ENCODE assay signal across 8 cellular contexts in the genomic region with DNA sequence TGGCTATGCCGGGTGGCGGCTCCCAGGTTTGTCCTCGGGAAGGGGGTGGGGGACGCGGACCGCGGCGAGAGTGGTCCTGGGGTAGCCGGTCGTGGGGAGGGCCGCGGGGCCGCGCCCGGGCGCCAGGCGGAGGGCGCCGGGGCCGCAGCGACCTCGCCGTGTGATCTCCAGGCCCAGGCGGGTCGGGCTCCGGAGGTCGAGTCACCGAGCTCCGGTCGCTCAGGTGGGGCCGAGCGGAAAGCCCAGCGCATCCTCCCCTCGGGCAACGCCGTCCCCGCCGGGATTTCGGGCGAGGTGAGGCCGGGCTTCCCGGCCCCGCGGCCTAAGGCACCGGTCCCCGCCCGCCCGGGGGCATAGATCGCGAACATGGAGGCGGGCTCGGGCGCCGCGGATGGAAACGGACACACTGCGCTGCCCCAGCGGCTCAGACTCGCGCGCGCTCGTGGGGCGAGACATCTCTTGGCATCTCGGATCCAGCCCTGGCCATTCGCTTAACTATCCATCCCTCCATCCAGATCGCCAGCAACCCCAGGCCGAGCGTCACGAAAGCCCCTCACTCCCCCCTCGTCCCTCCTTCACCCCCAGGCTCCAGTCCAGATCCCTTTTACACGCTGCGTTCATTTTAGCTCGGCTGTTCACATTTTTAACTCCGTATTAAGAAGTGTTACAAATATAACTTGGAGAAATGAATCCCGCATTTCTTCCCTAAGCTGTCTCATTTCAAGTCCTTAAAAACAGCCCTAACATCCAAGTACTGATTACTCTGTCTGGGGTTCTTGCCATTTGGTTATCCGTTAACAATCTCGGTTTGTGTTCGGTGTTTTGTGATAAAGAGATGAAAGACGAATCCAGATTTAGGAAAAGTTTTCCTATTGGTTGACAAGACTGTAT.
A peak's percentile ranks its signal among the peaks of the same experiment; 100 is the strongest.
DNase-seq lines count a peak whose midpoint lies in the region; ATAC-seq lines count a peak whose summit lies in the region.

No MANE protein-coding gene starts in this region.

- in situ Hi-C loops in KBM-7 (cut with MboI; ENCODE audit: low pct_unique_long_range_greater_than_20kb, low sequenced_read_pairs), result loop anchor here (25.0 kb wide), 1 partner anchor 131 kb away; no protein-coding TSS in a partner anchor

- H3K9me3 ChIP-seq in endocrine pancreas (ENCODE audit: control insufficient read depth, low read length), result no peaks in the 10 kb centered on the region

- ATAC-seq in GM21619 (IDR thresholded peaks at IDR 0.05; ENCODE audit: unreplicated experiment), result peak; percentile 14

- H3K4me1 Mint-ChIP-seq in T-helper 2 cell treated with Interferon-gamma antibody and Interleukin-4, amounts not matched to agents 5 μg/mL and 100 μg/mL, for 36 hours (ENCODE audit: low read depth), result peaks cover 14% of the 10 kb centered on the region

- H3K27ac Mint-ChIP-seq in T-helper 2 cell treated with Interferon-gamma antibody and Interleukin-4, amounts not matched to agents 5 μg/mL and 100 μg/mL, for 36 hours, result peak overlapping the region; percentile 69

- H3K9ac ChIP-seq in endocrine pancreas (ENCODE audit: control insufficient read depth, insufficient read depth, low read length), result peak overlapping the region; percentile 74

- peak overlapping the region; percentile 87 for H3K4me3 ChIP-seq in endocrine pancreas (ENCODE audit: control insufficient read depth, insufficient read depth, low read length)

- peaks cover 16% of the 10 kb centered on the region for H3K4me1 ChIP-seq in endocrine pancreas (ENCODE audit: control insufficient read depth, insufficient read depth, low read length)

- no peaks in the 10 kb centered on the region for H3K9me3 Mint-ChIP-seq in T-helper 2 cell treated with Interferon-gamma antibody and Interleukin-4, amounts not matched to agents 5 μg/mL and 100 μg/mL, for 36 hours

- DNase-seq in NCI-H187 (lab: John Stamatoyannopoulos, UW) (peak; percentile 11 to 50), NCI-H187 treated with DMSO at 0.1 percent for 48 hours (lab: John Stamatoyannopoulos, UW) (no peak), KBM-7 (peak; percentile 60), medulla oblongata (ENCODE audit: extremely low spot score) (peak; percentile 81), superior temporal gyrus (ENCODE audit: extremely low spot score) (peak; percentile 83)
- DNase-seq in T-helper 2 cell treated with Interferon-gamma antibody and Interleukin-4, amounts not matched to agents 5 μg/mL and 100 μg/mL, for 36 hours (ENCODE audit: low spot score), result no peak

- H3K36me3 Mint-ChIP-seq in T-helper 2 cell treated with Interferon-gamma antibody and Interleukin-4, amounts not matched to agents 5 μg/mL and 100 μg/mL, for 36 hours (ENCODE audit: low read depth), result peaks cover 3% of the 10 kb centered on the region

- peaks cover 48% of the 10 kb centered on the region for H3K27me3 Mint-ChIP-seq in T-helper 2 cell treated with Interferon-gamma antibody and Interleukin-4, amounts not matched to agents 5 μg/mL and 100 μg/mL, for 36 hours (ENCODE audit: low read depth)

- no peaks in the 10 kb centered on the region for H3K36me3 ChIP-seq in endocrine pancreas (ENCODE audit: control insufficient read depth, insufficient read depth, low read length)

- H3K4me3 Mint-ChIP-seq in T-helper 2 cell treated with Interferon-gamma antibody and Interleukin-4, amounts not matched to agents 5 μg/mL and 100 μg/mL, for 36 hours, result peak overlapping the region; percentile 85

- H3K27me3 ChIP-seq in endocrine pancreas (ENCODE audit: control insufficient read depth, insufficient read depth, low read length), result no peaks in the 10 kb centered on the region

Comparison
In these comparisons a context has a peak if more than half of its experiments do, and no peak if none do; other contexts are left out.
1. DNase-seq: peak in NCI-H187 (2 of 2), KBM-7 (single experiment), medulla oblongata (single experiment) and superior temporal gyrus (single experiment); none in NCI-H187 treated with DMSO at 0.1 percent for 48 hours (single experiment) and T-helper 2 cell treated with Interferon-gamma antibody and Interleukin-4, amounts not matched to agents 5 μg/mL and 100 μg/mL, for 36 hours (single experiment).